ENCODE assay signal across 1 cellular context in the genomic region with DNA sequence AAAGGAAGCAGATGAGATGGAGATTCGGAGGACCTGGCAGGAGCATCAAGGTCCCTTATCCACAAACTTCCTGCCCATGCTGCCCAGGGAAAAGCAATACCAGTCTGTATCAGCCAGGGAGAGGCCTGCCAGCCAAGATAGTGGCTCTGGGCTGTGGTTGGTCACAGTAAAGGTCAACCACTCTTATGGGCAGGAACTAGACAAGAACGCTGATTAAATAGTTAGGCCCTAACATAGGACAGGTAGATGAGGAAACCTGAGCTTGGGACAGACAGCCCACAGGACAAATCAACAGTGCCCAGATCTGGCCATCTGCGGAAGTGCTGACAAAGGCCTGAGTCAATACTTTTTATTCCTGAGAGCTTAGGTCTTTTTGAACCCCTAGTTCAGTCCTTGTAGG.
TF ChIP-seq lines count a peak whose summit lies in the region.

No MANE protein-coding gene starts in this region.

TF ChIP-seq in K562, 482 proteins besides CTCF, POLR2A, EP300 and RAD21:
- TF ChIP-seq, protein P1, sequence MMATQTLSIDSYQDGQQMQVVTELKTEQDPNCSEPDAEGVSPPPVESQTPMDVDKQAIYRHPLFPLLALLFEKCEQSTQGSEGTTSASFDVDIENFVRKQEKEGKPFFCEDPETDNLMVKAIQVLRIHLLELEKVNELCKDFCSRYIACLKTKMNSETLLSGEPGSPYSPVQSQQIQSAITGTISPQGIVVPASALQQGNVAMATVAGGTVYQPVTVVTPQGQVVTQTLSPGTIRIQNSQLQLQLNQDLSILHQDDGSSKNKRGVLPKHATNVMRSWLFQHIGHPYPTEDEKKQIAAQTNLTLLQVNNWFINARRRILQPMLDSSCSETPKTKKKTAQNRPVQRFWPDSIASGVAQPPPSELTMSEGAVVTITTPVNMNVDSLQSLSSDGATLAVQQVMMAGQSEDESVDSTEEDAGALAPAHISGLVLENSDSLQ (IDR thresholded peaks at IDR 0.05): peak; percentile 81
- TF ChIP-seq, protein P2, sequence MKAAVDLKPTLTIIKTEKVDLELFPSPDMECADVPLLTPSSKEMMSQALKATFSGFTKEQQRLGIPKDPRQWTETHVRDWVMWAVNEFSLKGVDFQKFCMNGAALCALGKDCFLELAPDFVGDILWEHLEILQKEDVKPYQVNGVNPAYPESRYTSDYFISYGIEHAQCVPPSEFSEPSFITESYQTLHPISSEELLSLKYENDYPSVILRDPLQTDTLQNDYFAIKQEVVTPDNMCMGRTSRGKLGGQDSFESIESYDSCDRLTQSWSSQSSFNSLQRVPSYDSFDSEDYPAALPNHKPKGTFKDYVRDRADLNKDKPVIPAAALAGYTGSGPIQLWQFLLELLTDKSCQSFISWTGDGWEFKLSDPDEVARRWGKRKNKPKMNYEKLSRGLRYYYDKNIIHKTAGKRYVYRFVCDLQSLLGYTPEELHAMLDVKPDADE (conservative IDR thresholded peaks at IDR 0.05; ENCODE audit: control insufficient read depth, low read depth, low read length): no peak
- TF ChIP-seq, protein P3, sequence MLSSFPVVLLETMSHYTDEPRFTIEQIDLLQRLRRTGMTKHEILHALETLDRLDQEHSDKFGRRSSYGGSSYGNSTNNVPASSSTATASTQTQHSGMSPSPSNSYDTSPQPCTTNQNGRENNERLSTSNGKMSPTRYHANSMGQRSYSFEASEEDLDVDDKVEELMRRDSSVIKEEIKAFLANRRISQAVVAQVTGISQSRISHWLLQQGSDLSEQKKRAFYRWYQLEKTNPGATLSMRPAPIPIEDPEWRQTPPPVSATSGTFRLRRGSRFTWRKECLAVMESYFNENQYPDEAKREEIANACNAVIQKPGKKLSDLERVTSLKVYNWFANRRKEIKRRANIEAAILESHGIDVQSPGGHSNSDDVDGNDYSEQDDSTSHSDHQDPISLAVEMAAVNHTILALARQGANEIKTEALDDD (IDR thresholded peaks at IDR 0.05): 0 out of 2 replicates have a peak, but pooled peaks have one; percentile 10
- 0 out of 2 replicates have a peak, but pooled peaks have one; percentile 17 for TF ChIP-seq SPI1 (IDR thresholded peaks at IDR 0.05; ENCODE audit: borderline replicate concordance, low read depth, low read length)
- no peak for TF ChIP-seq POLR2AphosphoS2 (IDR thresholded peaks at IDR 0.05; ENCODE audit: low read length)
TF ChIP-seq in K562: peak in this region for 3.
